21 cellular contexts compared by ENCODE assay signal in the genomic region with DNA sequence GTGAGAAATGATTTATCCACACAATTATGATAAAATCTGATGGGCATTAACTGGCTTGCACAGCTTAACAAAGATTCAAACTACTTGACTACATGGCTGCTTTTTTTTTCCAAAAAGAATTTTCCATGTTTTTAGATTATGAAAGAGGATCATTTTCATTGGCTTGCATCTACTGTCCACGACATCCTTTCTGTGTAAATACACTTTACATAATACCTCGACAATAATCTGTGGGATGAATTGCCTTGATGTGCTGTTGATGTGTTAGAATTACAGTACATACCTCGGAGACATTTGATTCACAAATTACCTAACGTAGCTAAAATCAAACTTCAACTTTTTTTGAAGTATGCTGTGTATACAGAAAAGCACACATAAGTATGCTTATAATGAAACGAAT.
A peak's percentile ranks its signal among the peaks of the same experiment; 100 is the strongest.
DNase-seq lines count a peak whose midpoint lies in the region; ATAC-seq and TF ChIP-seq lines count a peak whose summit lies in the region.
"Had no signal": no experiment of that assay in that cellular context is flagged by ENCODE, and none has a peak within 500 bp of the region (broad histone marks: within the 10 kb centered on the region; RNA-seq: fewer than 3 reads in every experiment).

No MANE protein-coding gene starts in this region.

- peaks cover 5% of the 10 kb centered on the region for H3K4me1 Mint-ChIP-seq in activated CD4-positive, alpha-beta memory T cell treated with anti-CD3 and anti-CD28 coated beads, Interleukin-2, amount 10 ng/mL, durations not matched to agents 7 days and 5 days
- H3K4me1 Mint-ChIP-seq in activated naive CD4-positive, alpha-beta T cell treated with anti-CD3 and anti-CD28 coated beads, Interleukin-2, amount 10 ng/mL, durations not matched to agents 7 days and 5 days, result peaks cover 2% of the 10 kb centered on the region
- H3K4me1 Mint-ChIP-seq: activated naive CD4-positive, alpha-beta T cell treated with anti-CD3 and anti-CD28 coated beads, Interleukin-2, amount 50 U/mL, for 24 hours had no signal

- H3K9me3 ChIP-seq in HCT116 (ENCODE audit: control insufficient read depth in 1 of 2, insufficient read depth in 1 of 2, low read depth in 1 of 2, low read length in 2 of 2) (no peaks in the 10 kb centered on the region), gastroesophageal sphincter (no peaks in the 10 kb centered on the region), skeletal muscle tissue (ENCODE audit: control insufficient read depth in 3 of 3, low read length in 3 of 3) (no peaks in the 10 kb centered on the region)
- H3K9me3 ChIP-seq: colonic mucosa, thyroid gland had no signal

- no peaks in the 10 kb centered on the region for H3K27me3 ChIP-seq in HCT116 (ENCODE audit: insufficient read depth, low read length)
- H3K27me3 ChIP-seq in gastroesophageal sphincter, result no peaks in the 10 kb centered on the region
- H3K27me3 ChIP-seq in skeletal muscle tissue (ENCODE audit: control insufficient read depth in 3 of 3, insufficient read depth in 3 of 3, low read length in 3 of 3), result no peaks in the 10 kb centered on the region
- H3K27me3 ChIP-seq: colonic mucosa, thyroid gland had no signal

- no peak for DNase-seq in HCT116 (ENCODE audit: low read depth, low spot score)
- no peak for DNase-seq in activated CD4-positive, alpha-beta memory T cell treated with anti-CD3 and anti-CD28 coated beads, Interleukin-2, amount 10 ng/mL, durations not matched to agents 7 days and 5 days
- no peak for DNase-seq in activated CD4-positive, alpha-beta T cell treated with anti-CD3 and anti-CD28 coated beads, Interleukin-2, amount 50 U/mL, for 1 hour
- DNase-seq in activated naive CD4-positive, alpha-beta T cell treated with anti-CD3 and anti-CD28 coated beads, Interleukin-2, amount 10 ng/mL, durations not matched to agents 7 days and 5 days, result no peak
- DNase-seq: activated T-cell treated with anti-CD3 and anti-CD28 coated beads, Interleukin-2, amount 50 U/mL, for 72 hours; colonic mucosa; DMS79 treated with DMSO at 0.1 percent for 48 hours; endodermal cell; naive thymus-derived CD8-positive, alpha-beta T cell; NCI-H1105 treated with DMSO at 0.1 percent for 48 hours; NCI-H2081 treated with DMSO at 0.1 percent for 48 hours; NK-92 treated with Interleukin-12 subunit alpha and Interleukin-12 subunit beta, amount 100 ng/mL, for 24 hours; stimulated activated naive CD4-positive, alpha-beta T cell; thyroid gland had no signal

- POLR2A ChIA-PET in HCT116 (lab: Charles Lee), result no interaction called here
- POLR2A ChIA-PET in activated CD4-positive, alpha-beta memory T cell treated with anti-CD3 and anti-CD28 coated beads, Interleukin-2, amount 10 ng/mL, durations not matched to agents 7 days and 5 days (lab: Charles Lee), result no interaction called here

- H3K4me3 Mint-ChIP-seq in activated CD4-positive, alpha-beta memory T cell treated with anti-CD3 and anti-CD28 coated beads, Interleukin-2, amount 10 ng/mL, durations not matched to agents 7 days and 5 days, result no peak overlapping the region
- no peak overlapping the region for H3K4me3 Mint-ChIP-seq in activated naive CD4-positive, alpha-beta T cell treated with anti-CD3 and anti-CD28 coated beads, Interleukin-2, amount 10 ng/mL, durations not matched to agents 7 days and 5 days
- H3K4me3 Mint-ChIP-seq: activated naive CD4-positive, alpha-beta T cell treated with anti-CD3 and anti-CD28 coated beads, Interleukin-2, amount 50 U/mL, for 24 hours; activated T-cell treated with anti-CD3 and anti-CD28 coated beads, Interleukin-2, amount 50 U/mL, for 72 hours; endodermal cell; naive thymus-derived CD8-positive, alpha-beta T cell had no signal

- TF ChIP-seq EP300 in gastroesophageal sphincter (IDR thresholded peaks at IDR 0.05), result no peak

- CTCF ChIA-PET in HCT116 (lab: Charles Lee), result interaction anchor here (1.5 to 2.0 kb wide), 2 partner anchors 27 to 282 kb away, joined by 4 to 5 read pairs; no protein-coding TSS in a partner anchor
- CTCF ChIA-PET in activated CD4-positive, alpha-beta memory T cell treated with anti-CD3 and anti-CD28 coated beads, Interleukin-2, amount 10 ng/mL, durations not matched to agents 7 days and 5 days (lab: Charles Lee), result interaction anchor here (0.8 to 4.1 kb wide), 6 partner anchors 25 to 962 kb away, joined by 3 to 29 read pairs (median 4); a partner anchor contains a TSS
- CTCF ChIA-PET in activated naive CD4-positive, alpha-beta T cell treated with anti-CD3 and anti-CD28 coated beads, Interleukin-2, amount 10 ng/mL, durations not matched to agents 7 days and 5 days (lab: Charles Lee), result interaction anchor here (1.8 to 3.5 kb wide), 2 partner anchors 682 to 944 kb away, joined by 6 to 16 read pairs; a partner anchor contains a TSS

- H3K27ac Mint-ChIP-seq in activated CD4-positive, alpha-beta memory T cell treated with anti-CD3 and anti-CD28 coated beads, Interleukin-2, amount 10 ng/mL, durations not matched to agents 7 days and 5 days, result no peak overlapping the region
- H3K27ac Mint-ChIP-seq in activated naive CD4-positive, alpha-beta T cell treated with anti-CD3 and anti-CD28 coated beads, Interleukin-2, amount 10 ng/mL, durations not matched to agents 7 days and 5 days, result no peak overlapping the region
- H3K27ac Mint-ChIP-seq: activated naive CD4-positive, alpha-beta T cell treated with anti-CD3 and anti-CD28 coated beads, Interleukin-2, amount 50 U/mL, for 24 hours; activated T-cell treated with anti-CD3 and anti-CD28 coated beads, Interleukin-2, amount 50 U/mL, for 72 hours; endodermal cell; naive thymus-derived CD8-positive, alpha-beta T cell had no signal

- no peak for TF ChIP-seq RAD21 in HCT116 (IDR thresholded peaks at IDR 0.05; ENCODE audit: low read depth)

- H3K4me1 ChIP-seq in HCT116 (ENCODE audit: control insufficient read depth in 1 of 2, insufficient read depth in 2 of 2, low read length in 2 of 2), result peaks cover 10 to 19% of the 10 kb centered on the region in 2 experiments
- peaks cover 4 to 27% (median 8%) of the 10 kb centered on the region in 3 donors for H3K4me1 ChIP-seq in gastroesophageal sphincter
- H3K4me1 ChIP-seq in skeletal muscle tissue (ENCODE audit: control insufficient read depth in 3 of 3, insufficient read depth in 3 of 3, low read length in 3 of 3), result peaks cover 16 to 25% (median 24%) of the 10 kb centered on the region in 3 donors
- H3K4me1 ChIP-seq: colonic mucosa had no signal

- WGBS in gastroesophageal sphincter (ENCODE audit: low coverage in 1 of 2), 2 donors, result 35 to 56% methylated on average over 5 of the region's 5 CpGs

- TF ChIP-seq POLR2A in HCT116 (IDR thresholded peaks at IDR 0.05; ENCODE audit: borderline replicate concordance, extremely low read depth, insufficient read depth, insufficient read length) (no peak), gastroesophageal sphincter (IDR thresholded peaks at IDR 0.05) (no peak)

- no peaks in the 10 kb centered on the region for H3K9me2 ChIP-seq in HCT116 (ENCODE audit: insufficient read depth)

- H3K36me3 Mint-ChIP-seq in activated CD4-positive, alpha-beta memory T cell treated with anti-CD3 and anti-CD28 coated beads, Interleukin-2, amount 10 ng/mL, durations not matched to agents 7 days and 5 days (ENCODE audit: low read depth), result no peaks in the 10 kb centered on the region
- no peaks in the 10 kb centered on the region for H3K36me3 Mint-ChIP-seq in activated naive CD4-positive, alpha-beta T cell treated with anti-CD3 and anti-CD28 coated beads, Interleukin-2, amount 10 ng/mL, durations not matched to agents 7 days and 5 days
- H3K36me3 Mint-ChIP-seq: activated naive CD4-positive, alpha-beta T cell treated with anti-CD3 and anti-CD28 coated beads, Interleukin-2, amount 50 U/mL, for 24 hours; naive thymus-derived CD8-positive, alpha-beta T cell had no signal

- no peaks in the 10 kb centered on the region for H4K20me1 ChIP-seq in HCT116 (ENCODE audit: insufficient read depth)

- no peak overlapping the region for H3K9ac ChIP-seq in HCT116 (ENCODE audit: low read length)
- no peak overlapping the region for H3K9ac ChIP-seq in skeletal muscle tissue (ENCODE audit: low read depth in 1 of 3, low read length in 3 of 3)

- intact Hi-C loops in HCT116 (cut with micrococcal nuclease), result loop anchor here (10.0 kb wide), 3 partner anchors 1625 to 1905 kb away; no protein-coding TSS in a partner anchor

- no peak overlapping the region for H2AFZ ChIP-seq in HCT116 (ENCODE audit: low read depth, low read length, poor library complexity, severe bottlenecking)

- peak overlapping the region; percentile 31; the same call in 1 of the 2 replicates for H3K4me2 ChIP-seq in HCT116 (ENCODE audit: low read length)

- peaks cover 13% of the 10 kb centered on the region for H3K27me3 Mint-ChIP-seq in activated CD4-positive, alpha-beta memory T cell treated with anti-CD3 and anti-CD28 coated beads, Interleukin-2, amount 10 ng/mL, durations not matched to agents 7 days and 5 days
- peaks cover 4% of the 10 kb centered on the region for H3K27me3 Mint-ChIP-seq in activated naive CD4-positive, alpha-beta T cell treated with anti-CD3 and anti-CD28 coated beads, Interleukin-2, amount 10 ng/mL, durations not matched to agents 7 days and 5 days
- H3K27me3 Mint-ChIP-seq: activated naive CD4-positive, alpha-beta T cell treated with anti-CD3 and anti-CD28 coated beads, Interleukin-2, amount 50 U/mL, for 24 hours; naive thymus-derived CD8-positive, alpha-beta T cell had no signal

- no TSS peak for BruUV-seq in HCT116 (replicated peaks; lab: Mats Ljungman, UMichigan)

- RAD21 ChIA-PET in HCT116 (lab: Charles Lee; ENCODE audit: low non-redundant PET in 1 of 2, low total read pairs in 2 of 2, uncharacterized antibody in 2 of 2, unreplicated experiment in 2 of 2), result no interaction called here

- H3K27ac ChIP-seq in HCT116 (ENCODE audit: low read depth, low read length) (no peak overlapping the region), gastroesophageal sphincter (peak overlapping the region; percentile 65 to 76 (median 73)), skeletal muscle tissue (ENCODE audit: low read depth, low read length) (peak overlapping the region; percentile 80)
- H3K27ac ChIP-seq: colonic mucosa, thyroid gland had no signal

- no peak for TF ChIP-seq CTCF in HCT116 (IDR thresholded peaks at IDR 0.05 in 2 of 3, conservative IDR thresholded peaks at IDR 0.05 in 1 of 3; ENCODE audit: borderline replicate concordance in 1 of 3, insufficient read depth in 1 of 3, low read depth in 2 of 3, low read length in 2 of 3)
- no peak for TF ChIP-seq CTCF in WI38 (IDR thresholded peaks at IDR 0.05; ENCODE audit: low read depth, low read length)
- TF ChIP-seq CTCF in gastroesophageal sphincter (IDR thresholded peaks at IDR 0.05), result no peak

- ATAC-seq in HCT116, result no peak
- ATAC-seq in gastroesophageal sphincter, result no peak
- ATAC-seq: activated CD4-positive, CD25-positive, alpha-beta regulatory T cell treated with anti-CD3 and anti-CD28 coated beads, Interleukin-2, amount 50 U/mL, for 24 hours; activated T-cell treated with anti-CD3 and anti-CD28 coated beads, Interleukin-2, amount 50 U/mL, for 72 hours; HepG2; naive thymus-derived CD8-positive, alpha-beta T cell had no signal

- H3K36me3 ChIP-seq in HCT116 (ENCODE audit: control insufficient read depth in 1 of 2, insufficient read depth in 2 of 2, low read length in 2 of 2) (no peaks in the 10 kb centered on the region), gastroesophageal sphincter (peaks cover 0 to 21% of the 10 kb centered on the region in 2 donors), skeletal muscle tissue (ENCODE audit: control insufficient read depth in 3 of 3, insufficient read depth in 3 of 3, low read length in 3 of 3) (peaks cover 4 to 11% (median 8%) of the 10 kb centered on the region in 3 donors)
- H3K36me3 ChIP-seq: colonic mucosa, thyroid gland had no signal

- H3K9me3 Mint-ChIP-seq in activated CD4-positive, alpha-beta memory T cell treated with anti-CD3 and anti-CD28 coated beads, Interleukin-2, amount 10 ng/mL, durations not matched to agents 7 days and 5 days, result no peaks in the 10 kb centered on the region
- H3K9me3 Mint-ChIP-seq in activated naive CD4-positive, alpha-beta T cell treated with anti-CD3 and anti-CD28 coated beads, Interleukin-2, amount 10 ng/mL, durations not matched to agents 7 days and 5 days, result no peaks in the 10 kb centered on the region
- H3K9me3 Mint-ChIP-seq: activated naive CD4-positive, alpha-beta T cell treated with anti-CD3 and anti-CD28 coated beads, Interleukin-2, amount 50 U/mL, for 24 hours; activated T-cell treated with anti-CD3 and anti-CD28 coated beads, Interleukin-2, amount 50 U/mL, for 72 hours; endodermal cell; naive thymus-derived CD8-positive, alpha-beta T cell had no signal

- no peaks in the 10 kb centered on the region for H3K79me2 ChIP-seq in HCT116 (ENCODE audit: insufficient read depth, low read length)

- H3K4me3 ChIP-seq in HCT116 (replicated peaks in 1 of 2; ENCODE audit: low read depth in 1 of 2, low read length in 2 of 2) (no peak overlapping the region), WI38 (ENCODE audit: low read depth, low read length) (0 out of 2 replicates have a peak overlapping the region, but pooled peaks have one; percentile 2), gastroesophageal sphincter (no peak overlapping the region), skeletal muscle tissue (ENCODE audit: low read length in 3 of 3) (no peak overlapping the region)
- H3K4me3 ChIP-seq: colonic mucosa, skin epidermis, thyroid gland had no signal
